In the genomic region with DNA sequence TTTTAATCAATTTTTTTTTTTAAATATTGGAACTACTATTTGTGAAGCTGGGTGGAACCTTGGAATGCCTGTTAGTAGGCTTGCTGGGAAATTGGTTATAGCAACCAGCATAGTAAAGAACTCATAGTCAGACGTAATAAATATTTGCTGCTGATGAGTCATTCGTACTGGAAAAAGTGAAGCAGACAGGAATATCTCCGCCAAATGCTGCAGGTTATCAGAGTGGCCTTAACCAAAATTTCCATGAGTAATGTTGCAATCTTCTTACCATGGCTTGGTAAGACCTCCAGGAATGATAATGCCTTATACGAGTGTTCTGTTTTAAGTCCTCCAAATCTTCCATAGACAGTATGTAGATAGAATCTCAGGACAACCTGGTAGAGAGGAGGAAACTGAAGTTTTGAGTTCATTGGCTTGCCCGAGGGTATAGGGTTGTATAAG, we compare ENCODE assay signal across 8 cellular contexts. TPM values are rescaled to one million over a fixed set of nuclear protein-coding genes. Genes with fewer than 3 reads are reported as not detected.
DNase-seq lines count a peak whose midpoint lies in the region; ATAC-seq and TF ChIP-seq lines count a peak whose summit lies in the region.

No MANE protein-coding gene starts in this region.

- peak; percentile 47 to 50 for TF ChIP-seq RAD21 in liver (IDR thresholded peaks at IDR 0.05)

- intact Hi-C loops in Right ventricle myocardium inferior (cut with DNase I): no loop called here
- intact Hi-C loops in cardiac septum (cut with DNase I): loop anchor here (5.0 kb wide), 2 partner anchors 34 to 86 kb away; partner anchors contain the start of gene MBNL2
- intact Hi-C loops in body of pancreas (cut with DNase I): no loop called here
- intact Hi-C loops in aorta (cut with DNase I): loop anchor here (2.0 to 10.0 kb wide), 3 partner anchors 32 to 178 kb away; partner anchors contain the start of genes MBNL2 (in 1 of the 2) and RAP2A (in 1 of the 2)

- DNase-seq in Right ventricle myocardium inferior (ENCODE audit: missing footprints) (no peak), cardiac septum (ENCODE audit: low spot score) (no peak), body of pancreas (peak in 3 of 4 donors; percentile 35 to 77 (median 54)), aorta (no peak), NCI-H2227 (lab: John Stamatoyannopoulos, UW; ENCODE audit: unreplicated experiment) (no peak), nephron progenitor cell (no peak)

- H3K27ac Mint-ChIP-seq in nephron progenitor cell: no peak overlapping the region

- H3K4me1 ChIP-seq in body of pancreas: peaks cover 69% of the 10 kb centered on the region
- H3K4me1 ChIP-seq in liver (ENCODE audit: control insufficient read depth in 4 of 4, insufficient read depth in 4 of 4, low read length in 3 of 4): peaks cover 13 to 57% (median 36%) of the 10 kb centered on the region in 4 donors
- peaks cover 20 to 24% of the 10 kb centered on the region in 2 donors for H3K4me1 ChIP-seq in aorta (ENCODE audit: control insufficient read depth in 1 of 2, insufficient read depth in 2 of 2, low read length in 2 of 2)

- no peaks in the 10 kb centered on the region for H3K27me3 Mint-ChIP-seq in nephron progenitor cell (ENCODE audit: low read depth, poor library complexity)

- 18 to 24% methylated on average over 5 of the region's 5 CpGs for WGBS in body of pancreas, 2 donors
- 33% methylated on average over 5 of the region's 5 CpGs for WGBS in liver
- WGBS in aorta, 2 donors: 10 to 13% methylated on average over 5 of the region's 5 CpGs

- peak; percentile 26 for ATAC-seq in Right ventricle myocardium inferior
- ATAC-seq in body of pancreas: peak; percentile 75
- peak; percentile 69 for ATAC-seq in aorta (ENCODE audit: low FRiP score)
- no peak for ATAC-seq in GM21360 (IDR thresholded peaks at IDR 0.05; ENCODE audit: unreplicated experiment)

- H3K9me3 Mint-ChIP-seq in nephron progenitor cell: peaks cover 4% of the 10 kb centered on the region

- TF ChIP-seq POLR2A in body of pancreas (IDR thresholded peaks at IDR 0.05): no peak

- no peaks in the 10 kb centered on the region for H3K9me3 ChIP-seq in body of pancreas
- no peaks in the 10 kb centered on the region for H3K9me3 ChIP-seq in liver (ENCODE audit: control insufficient read depth in 4 of 4, low read length in 3 of 4)
- H3K9me3 ChIP-seq in aorta (ENCODE audit: control insufficient read depth, low read length): no peaks in the 10 kb centered on the region

- peaks cover 56% of the 10 kb centered on the region for H3K4me1 Mint-ChIP-seq in nephron progenitor cell

- no peak overlapping the region for H3K4me3 Mint-ChIP-seq in nephron progenitor cell

- H3K36me3 ChIP-seq in body of pancreas (replicated peaks in 1 of 2; ENCODE audit: insufficient read depth in 1 of 2, low read depth in 2 of 2) (no peaks in the 10 kb centered on the region), liver (ENCODE audit: control insufficient read depth in 4 of 4, insufficient read depth in 3 of 4, low read depth in 1 of 4, low read length in 3 of 4) (no peaks in the 10 kb centered on the region), aorta (ENCODE audit: control insufficient read depth in 1 of 2, insufficient read depth in 2 of 2, low read length in 1 of 2) (no peaks in the 10 kb centered on the region)

- H3K27me3 ChIP-seq in body of pancreas (no peaks in the 10 kb centered on the region), liver (ENCODE audit: control insufficient read depth in 4 of 4, insufficient read depth in 4 of 4, low read length in 3 of 4) (no peaks in the 10 kb centered on the region), aorta (ENCODE audit: control insufficient read depth in 1 of 2, insufficient read depth in 2 of 2, low read length in 1 of 2) (no peaks in the 10 kb centered on the region)

- H3K4me3 ChIP-seq in body of pancreas: no peak overlapping the region
- H3K4me3 ChIP-seq in liver (ENCODE audit: low read depth in 1 of 3, low read length in 3 of 3): no peak overlapping the region
- no peak overlapping the region for H3K4me3 ChIP-seq in aorta (ENCODE audit: low read length in 2 of 2)

- TF ChIP-seq CTCF in body of pancreas (IDR thresholded peaks at IDR 0.05): no peak
- no peak for TF ChIP-seq CTCF in liver (IDR thresholded peaks at IDR 0.05; ENCODE audit: low read depth, low read length, missing input control)
- no peak for TF ChIP-seq CTCF in nephron progenitor cell (IDR thresholded peaks at IDR 0.05)

- H3K27ac ChIP-seq in body of pancreas (peak overlapping the region; percentile 79 to 89 (median 86)), liver (ENCODE audit: low read depth in 1 of 2, low read length in 2 of 2) (peak overlapping the region; percentile 77 to 85), aorta (ENCODE audit: low read depth in 1 of 2, low read length in 2 of 2) (peak overlapping the region in 1 of 2 donors; percentile 46)

- no peak overlapping the region for H3K9ac ChIP-seq in liver (ENCODE audit: low read depth in 1 of 2, low read length in 2 of 2)

- peaks cover 30% of the 10 kb centered on the region for H3K36me3 Mint-ChIP-seq in nephron progenitor cell (ENCODE audit: low read depth)

TF ChIP-seq in liver, 16 proteins besides CTCF, POLR2A, EP300 and RAD21:
- TF ChIP-seq REST (IDR thresholded peaks at IDR 0.05) (no peak), NR2F2 (IDR thresholded peaks at IDR 0.05) (peak; percentile 76), EGR1 (IDR thresholded peaks at IDR 0.05; ENCODE audit: low read depth in 2 of 2) (peak; percentile 53 to 96), FOXA1 (IDR thresholded peaks at IDR 0.05) (no peak), SP1 (IDR thresholded peaks at IDR 0.05) (peak; percentile 79), ATF3 (IDR thresholded peaks at IDR 0.05) (peak; percentile 98), HNF4A (conservative IDR thresholded peaks at IDR 0.05) (peak; percentile 57 to 82), GABPA (IDR thresholded peaks at IDR 0.05 in 1 of 2, conservative IDR thresholded peaks at IDR 0.05 in 1 of 2) (no peak), TAF1 (conservative IDR thresholded peaks at IDR 0.05) (no peak), MAX (IDR thresholded peaks at IDR 0.05) (peak; percentile 60), RXRA (IDR thresholded peaks at IDR 0.05) (peak; percentile 68 to 91), FOXA2 (IDR thresholded peaks at IDR 0.05) (peak; percentile 12), HNF4G (IDR thresholded peaks at IDR 0.05) (no peak), YY1 (IDR thresholded peaks at IDR 0.05) (peak; percentile 37), JUND (IDR thresholded peaks at IDR 0.05) (peak; percentile 100)
- TF ChIP-seq, protein P1, sequence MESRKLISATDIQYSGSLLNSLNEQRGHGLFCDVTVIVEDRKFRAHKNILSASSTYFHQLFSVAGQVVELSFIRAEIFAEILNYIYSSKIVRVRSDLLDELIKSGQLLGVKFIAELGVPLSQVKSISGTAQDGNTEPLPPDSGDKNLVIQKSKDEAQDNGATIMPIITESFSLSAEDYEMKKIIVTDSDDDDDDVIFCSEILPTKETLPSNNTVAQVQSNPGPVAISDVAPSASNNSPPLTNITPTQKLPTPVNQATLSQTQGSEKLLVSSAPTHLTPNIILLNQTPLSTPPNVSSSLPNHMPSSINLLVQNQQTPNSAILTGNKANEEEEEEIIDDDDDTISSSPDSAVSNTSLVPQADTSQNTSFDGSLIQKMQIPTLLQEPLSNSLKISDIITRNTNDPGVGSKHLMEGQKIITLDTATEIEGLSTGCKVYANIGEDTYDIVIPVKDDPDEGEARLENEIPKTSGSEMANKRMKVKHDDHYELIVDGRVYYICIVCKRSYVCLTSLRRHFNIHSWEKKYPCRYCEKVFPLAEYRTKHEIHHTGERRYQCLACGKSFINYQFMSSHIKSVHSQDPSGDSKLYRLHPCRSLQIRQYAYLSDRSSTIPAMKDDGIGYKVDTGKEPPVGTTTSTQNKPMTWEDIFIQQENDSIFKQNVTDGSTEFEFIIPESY (IDR thresholded peaks at IDR 0.05): peak; percentile 58

RNA-seq across cellular contexts. Expression of gene MBNL2, which starts 34.2 kb away (rescaled TPM):
- total RNA-seq in Right ventricle myocardium inferior (69.1 TPM), cardiac septum (67.6 TPM), body of pancreas (10 to 100 TPM; 47.5 to 50.8 TPM), liver (10 to 100 TPM; 16.0 to 49.6 TPM), aorta (10 to 100 TPM; 73.4 to 79.4 TPM)
- polyA plus RNA-seq in liver (10 to 100 TPM; 32.5 to 41.0 TPM), aorta (10 to 100 TPM; 26.5 to 38.0 TPM)

Comparison
In these comparisons a context has a peak if more than half of its experiments do, and no peak if none do; other contexts are left out.
1. intact Hi-C loops: an anchor here in cardiac septum (5.0 kb wide) and aorta (2.0 to 10.0 kb wide); none called in Right ventricle myocardium inferior and body of pancreas.
2. DNase-seq: peak in body of pancreas (3 of 4); none in Right ventricle myocardium inferior (single experiment), cardiac septum (single experiment), aorta (0 of 2), NCI-H2227 (single experiment) and nephron progenitor cell (single experiment).